3 cellular contexts compared by ENCODE assay signal in the genomic region with DNA sequence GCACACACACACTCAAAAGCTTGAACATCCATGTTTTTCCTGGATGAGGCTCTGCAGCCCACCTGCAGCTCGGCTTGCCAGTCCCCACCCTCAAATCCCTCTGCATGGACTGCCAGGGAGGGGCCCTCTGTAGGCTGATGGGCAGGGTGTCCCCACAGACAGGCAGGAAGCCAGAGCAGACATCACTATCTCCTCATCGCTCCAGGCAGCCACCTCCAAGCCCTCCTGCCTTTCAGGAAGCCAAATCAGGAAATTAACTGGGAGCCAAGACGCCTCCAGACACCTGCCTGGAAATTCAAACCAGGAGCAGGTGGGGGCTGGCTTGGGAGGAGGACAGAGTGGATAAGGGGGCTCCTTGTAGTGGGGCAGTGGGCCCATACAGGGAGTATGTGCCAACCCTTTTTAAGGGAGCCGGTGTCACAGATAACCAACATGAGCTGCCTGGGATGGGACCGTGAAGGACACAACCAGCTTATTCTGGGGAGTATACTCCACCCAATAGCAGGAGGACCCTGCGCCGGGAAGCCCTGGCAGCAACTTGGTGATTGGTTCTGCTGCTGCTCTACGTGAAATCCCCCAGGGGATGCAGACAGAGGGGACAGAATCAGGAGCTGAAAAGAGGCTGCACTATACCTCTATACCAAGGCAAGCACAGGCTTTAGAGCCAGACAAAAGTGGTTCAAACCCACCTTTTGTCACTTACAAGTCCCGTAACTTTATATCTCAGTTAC.
TF ChIP-seq lines count a peak whose summit lies in the region.

No MANE protein-coding gene starts in this region.

TF ChIP-seq in SK-N-SH, 30 proteins besides CTCF, POLR2A, EP300 and RAD21:
- TF ChIP-seq, protein P1, sequence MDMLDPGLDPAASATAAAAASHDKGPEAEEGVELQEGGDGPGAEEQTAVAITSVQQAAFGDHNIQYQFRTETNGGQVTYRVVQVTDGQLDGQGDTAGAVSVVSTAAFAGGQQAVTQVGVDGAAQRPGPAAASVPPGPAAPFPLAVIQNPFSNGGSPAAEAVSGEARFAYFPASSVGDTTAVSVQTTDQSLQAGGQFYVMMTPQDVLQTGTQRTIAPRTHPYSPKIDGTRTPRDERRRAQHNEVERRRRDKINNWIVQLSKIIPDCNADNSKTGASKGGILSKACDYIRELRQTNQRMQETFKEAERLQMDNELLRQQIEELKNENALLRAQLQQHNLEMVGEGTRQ (IDR thresholded peaks at IDR 0.05; ENCODE audit: borderline replicate concordance, low read depth, low read length), result no peak
- no peak for TF ChIP-seq FOXJ3 (CRISPR knock-in tag; IDR thresholded peaks at IDR 0.05)
- TF ChIP-seq EZH2phosphoT487 (IDR thresholded peaks at IDR 0.05; ENCODE audit: borderline replicate concordance, low read depth), result no peak
- peak; percentile 49; the same call in 1 of the 2 replicates for TF ChIP-seq GATA2 (CRISPR knock-in tag; IDR thresholded peaks at IDR 0.05)
- TF ChIP-seq NFIC (IDR thresholded peaks at IDR 0.05; ENCODE audit: borderline replicate concordance), result no peak

TF ChIP-seq in SK-N-SH treated with all-trans-retinoic acid at 6 μM for 48 hours, 23 proteins besides CTCF, POLR2A, EP300 and RAD21:
- no peak for TF ChIP-seq ESRRG (CRISPR knock-in tag; IDR thresholded peaks at IDR 0.05)
- TF ChIP-seq, protein P2, sequence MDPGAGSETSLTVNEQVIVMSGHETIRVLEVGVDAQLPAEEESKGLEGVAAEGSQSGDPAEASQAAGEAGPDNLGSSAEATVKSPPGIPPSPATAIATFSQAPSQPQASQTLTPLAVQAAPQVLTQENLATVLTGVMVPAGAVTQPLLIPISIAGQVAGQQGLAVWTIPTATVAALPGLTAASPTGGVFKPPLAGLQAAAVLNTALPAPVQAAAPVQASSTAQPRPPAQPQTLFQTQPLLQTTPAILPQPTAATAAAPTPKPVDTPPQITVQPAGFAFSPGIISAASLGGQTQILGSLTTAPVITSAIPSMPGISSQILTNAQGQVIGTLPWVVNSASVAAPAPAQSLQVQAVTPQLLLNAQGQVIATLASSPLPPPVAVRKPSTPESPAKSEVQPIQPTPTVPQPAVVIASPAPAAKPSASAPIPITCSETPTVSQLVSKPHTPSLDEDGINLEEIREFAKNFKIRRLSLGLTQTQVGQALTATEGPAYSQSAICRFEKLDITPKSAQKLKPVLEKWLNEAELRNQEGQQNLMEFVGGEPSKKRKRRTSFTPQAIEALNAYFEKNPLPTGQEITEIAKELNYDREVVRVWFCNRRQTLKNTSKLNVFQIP (CRISPR knock-in tag; IDR thresholded peaks at IDR 0.05; ENCODE audit: borderline replicate concordance, low read depth), result no peak
- TF ChIP-seq ZC3H10 (CRISPR knock-in tag; IDR thresholded peaks at IDR 0.05), result no peak
- no peak for TF ChIP-seq ISL1 (CRISPR knock-in tag; IDR thresholded peaks at IDR 0.05)
- TF ChIP-seq OSR1 (CRISPR knock-in tag; IDR thresholded peaks at IDR 0.05), result no peak
- no peak for TF ChIP-seq GLIS3 (CRISPR knock-in tag; IDR thresholded peaks at IDR 0.05)
- no peak for TF ChIP-seq ZFP3 (CRISPR knock-in tag; IDR thresholded peaks at IDR 0.05)
- no peak for TF ChIP-seq TCF4 (CRISPR knock-in tag; IDR thresholded peaks at IDR 0.05; ENCODE audit: borderline replicate concordance)
- no peak for TF ChIP-seq SNAI2 (CRISPR knock-in tag; IDR thresholded peaks at IDR 0.05)
- TF ChIP-seq, protein P3, sequence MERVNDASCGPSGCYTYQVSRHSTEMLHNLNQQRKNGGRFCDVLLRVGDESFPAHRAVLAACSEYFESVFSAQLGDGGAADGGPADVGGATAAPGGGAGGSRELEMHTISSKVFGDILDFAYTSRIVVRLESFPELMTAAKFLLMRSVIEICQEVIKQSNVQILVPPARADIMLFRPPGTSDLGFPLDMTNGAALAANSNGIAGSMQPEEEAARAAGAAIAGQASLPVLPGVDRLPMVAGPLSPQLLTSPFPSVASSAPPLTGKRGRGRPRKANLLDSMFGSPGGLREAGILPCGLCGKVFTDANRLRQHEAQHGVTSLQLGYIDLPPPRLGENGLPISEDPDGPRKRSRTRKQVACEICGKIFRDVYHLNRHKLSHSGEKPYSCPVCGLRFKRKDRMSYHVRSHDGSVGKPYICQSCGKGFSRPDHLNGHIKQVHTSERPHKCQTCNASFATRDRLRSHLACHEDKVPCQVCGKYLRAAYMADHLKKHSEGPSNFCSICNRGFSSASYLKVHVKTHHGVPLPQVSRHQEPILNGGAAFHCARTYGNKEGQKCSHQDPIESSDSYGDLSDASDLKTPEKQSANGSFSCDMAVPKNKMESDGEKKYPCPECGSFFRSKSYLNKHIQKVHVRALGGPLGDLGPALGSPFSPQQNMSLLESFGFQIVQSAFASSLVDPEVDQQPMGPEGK (CRISPR knock-in tag; IDR thresholded peaks at IDR 0.05; ENCODE audit: borderline replicate concordance), result no peak
- TF ChIP-seq ZNF8 (CRISPR knock-in tag; IDR thresholded peaks at IDR 0.05), result no peak
- TF ChIP-seq ARNTL (CRISPR knock-in tag; IDR thresholded peaks at IDR 0.05; ENCODE audit: borderline replicate concordance, low read depth), result no peak
- TF ChIP-seq, protein P4, sequence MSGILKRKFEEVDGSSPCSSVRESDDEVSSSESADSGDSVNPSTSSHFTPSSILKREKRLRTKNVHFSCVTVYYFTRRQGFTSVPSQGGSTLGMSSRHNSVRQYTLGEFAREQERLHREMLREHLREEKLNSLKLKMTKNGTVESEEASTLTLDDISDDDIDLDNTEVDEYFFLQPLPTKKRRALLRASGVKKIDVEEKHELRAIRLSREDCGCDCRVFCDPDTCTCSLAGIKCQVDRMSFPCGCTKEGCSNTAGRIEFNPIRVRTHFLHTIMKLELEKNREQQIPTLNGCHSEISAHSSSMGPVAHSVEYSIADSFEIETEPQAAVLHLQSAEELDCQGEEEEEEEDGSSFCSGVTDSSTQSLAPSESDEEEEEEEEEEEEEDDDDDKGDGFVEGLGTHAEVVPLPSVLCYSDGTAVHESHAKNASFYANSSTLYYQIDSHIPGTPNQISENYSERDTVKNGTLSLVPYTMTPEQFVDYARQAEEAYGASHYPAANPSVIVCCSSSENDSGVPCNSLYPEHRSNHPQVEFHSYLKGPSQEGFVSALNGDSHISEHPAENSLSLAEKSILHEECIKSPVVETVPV (CRISPR knock-in tag; IDR thresholded peaks at IDR 0.05), result no peak
- TF ChIP-seq, protein P5, sequence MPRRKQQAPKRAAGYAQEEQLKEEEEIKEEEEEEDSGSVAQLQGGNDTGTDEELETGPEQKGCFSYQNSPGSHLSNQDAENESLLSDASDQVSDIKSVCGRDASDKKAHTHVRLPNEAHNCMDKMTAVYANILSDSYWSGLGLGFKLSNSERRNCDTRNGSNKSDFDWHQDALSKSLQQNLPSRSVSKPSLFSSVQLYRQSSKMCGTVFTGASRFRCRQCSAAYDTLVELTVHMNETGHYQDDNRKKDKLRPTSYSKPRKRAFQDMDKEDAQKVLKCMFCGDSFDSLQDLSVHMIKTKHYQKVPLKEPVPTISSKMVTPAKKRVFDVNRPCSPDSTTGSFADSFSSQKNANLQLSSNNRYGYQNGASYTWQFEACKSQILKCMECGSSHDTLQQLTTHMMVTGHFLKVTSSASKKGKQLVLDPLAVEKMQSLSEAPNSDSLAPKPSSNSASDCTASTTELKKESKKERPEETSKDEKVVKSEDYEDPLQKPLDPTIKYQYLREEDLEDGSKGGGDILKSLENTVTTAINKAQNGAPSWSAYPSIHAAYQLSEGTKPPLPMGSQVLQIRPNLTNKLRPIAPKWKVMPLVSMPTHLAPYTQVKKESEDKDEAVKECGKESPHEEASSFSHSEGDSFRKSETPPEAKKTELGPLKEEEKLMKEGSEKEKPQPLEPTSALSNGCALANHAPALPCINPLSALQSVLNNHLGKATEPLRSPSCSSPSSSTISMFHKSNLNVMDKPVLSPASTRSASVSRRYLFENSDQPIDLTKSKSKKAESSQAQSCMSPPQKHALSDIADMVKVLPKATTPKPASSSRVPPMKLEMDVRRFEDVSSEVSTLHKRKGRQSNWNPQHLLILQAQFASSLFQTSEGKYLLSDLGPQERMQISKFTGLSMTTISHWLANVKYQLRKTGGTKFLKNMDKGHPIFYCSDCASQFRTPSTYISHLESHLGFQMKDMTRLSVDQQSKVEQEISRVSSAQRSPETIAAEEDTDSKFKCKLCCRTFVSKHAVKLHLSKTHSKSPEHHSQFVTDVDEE (CRISPR knock-in tag; IDR thresholded peaks at IDR 0.05), result no peak
- no peak for TF ChIP-seq CSDC2 (CRISPR knock-in tag; IDR thresholded peaks at IDR 0.05)
- no peak for TF ChIP-seq ZFP30 (CRISPR knock-in tag; IDR thresholded peaks at IDR 0.05)

TF ChIP-seq in H1, 55 proteins besides CTCF, POLR2A, EP300 and RAD21:
- no peak for TF ChIP-seq JUND (IDR thresholded peaks at IDR 0.05; ENCODE audit: low read length)
- no peak for TF ChIP-seq KDM4A (IDR thresholded peaks at IDR 0.05; ENCODE audit: low read depth, low read length, severe bottlenecking)
- no peak for TF ChIP-seq KDM5A (IDR thresholded peaks at IDR 0.05; ENCODE audit: low read length)
- no peak for TF ChIP-seq RNF2 (IDR thresholded peaks at IDR 0.05; ENCODE audit: borderline replicate concordance, low read depth, low read length, missing control alignments, poor library complexity, severe bottlenecking)
- TF ChIP-seq CBX5 (IDR thresholded peaks at IDR 0.05; ENCODE audit: low read depth, low read length), result no peak
- TF ChIP-seq MAFK (IDR thresholded peaks at IDR 0.05; ENCODE audit: low read depth, low read length), result no peak
- no peak for TF ChIP-seq ASH2L (IDR thresholded peaks at IDR 0.05; ENCODE audit: low read length)
- TF ChIP-seq JUN (IDR thresholded peaks at IDR 0.05; ENCODE audit: low read depth, low read length), result no peak
- no peak for TF ChIP-seq KDM1A (IDR thresholded peaks at IDR 0.05; ENCODE audit: borderline replicate concordance, low read length)
